24 cellular contexts compared by ENCODE assay signal in genomic region chr1:230314142-230314470, GRCh38.
DNase-seq lines count a peak whose midpoint lies in the region; ATAC-seq and TF ChIP-seq lines count a peak whose summit lies in the region.
"Had no signal": no experiment of that assay in that cellular context is flagged by ENCODE, and none has a peak within 500 bp of the region (broad histone marks: within the 10 kb centered on the region; RNA-seq: fewer than 3 reads in every experiment).

No MANE protein-coding gene starts in this region.

- peaks cover 8% of the 10 kb centered on the region in 2 donors for H3K27me3 Mint-ChIP-seq in natural killer cell treated with Interleukin-12 subunit alpha and Interleukin-12 subunit beta and Interleukin-15 and Interleukin-18, amount 100 ng/mL, for 72 hours
- H3K27me3 Mint-ChIP-seq in natural killer cell (ENCODE audit: low read depth in 2 of 2) (peaks cover 0 to 7% of the 10 kb centered on the region in 2 donors), GM23338 (ENCODE audit: insufficient read depth, low read depth, poor library complexity) (peaks cover 7% of the 10 kb centered on the region)
- no peaks in the 10 kb centered on the region for H3K27me3 Mint-ChIP-seq in activated CD8-positive, alpha-beta T cell treated with anti-CD3 and anti-CD28 coated beads, Interleukin-2, amount 10 ng/mL, durations not matched to agents 7 days and 5 days (ENCODE audit: low read depth)
- H3K27me3 Mint-ChIP-seq: CD4-positive, alpha-beta T cell had no signal

- H3K4me3 ChIP-seq in sigmoid colon, result no peak overlapping the region
- no peak overlapping the region for H3K4me3 ChIP-seq in GM23338
- H3K4me3 ChIP-seq: A549; BLaER1 treated with 17β-estradiol and CSF1 and Interleukin-3, amounts not matched to agents 10 nM and 100 nM; GM12878; GM23248 had no signal

- H3F3A ChIP-seq in GM23338 (replicated peaks; ENCODE audit: low read depth), result no peaks in the 10 kb centered on the region

- H3K4me2 ChIP-seq in GM23338, result no peak overlapping the region
- H3K4me2 ChIP-seq: A549; BLaER1 treated with 17β-estradiol and CSF1 and Interleukin-3, amounts not matched to agents 10 nM and 100 nM had no signal

- no peaks in the 10 kb centered on the region for H3K79me2 ChIP-seq in GM23338 (replicated peaks; ENCODE audit: insufficient read depth)

- no peak for ATAC-seq in natural killer cell treated with Interleukin-12 subunit alpha and Interleukin-12 subunit beta and Interleukin-15 and Interleukin-18, amount 100 ng/mL, for 72 hours
- ATAC-seq in natural killer cell (no peak), GM23338 (no peak), HG03108 (IDR thresholded peaks at IDR 0.05; ENCODE audit: unreplicated experiment) (no peak)
- ATAC-seq in activated CD8-positive, alpha-beta T cell treated with anti-CD3 and anti-CD28 coated beads, Interleukin-2, amount 10 ng/mL, durations not matched to agents 7 days and 5 days, result no peak
- ATAC-seq: A549, GM12878, HCT116 had no signal

- H3K4me3 Mint-ChIP-seq in natural killer cell treated with Interleukin-12 subunit alpha and Interleukin-12 subunit beta and Interleukin-15 and Interleukin-18, amount 100 ng/mL, for 72 hours, result no peak overlapping the region
- H3K4me3 Mint-ChIP-seq in natural killer cell (no peak overlapping the region), GM23338 (no peak overlapping the region)
- no peak overlapping the region for H3K4me3 Mint-ChIP-seq in activated CD8-positive, alpha-beta T cell treated with anti-CD3 and anti-CD28 coated beads, Interleukin-2, amount 10 ng/mL, durations not matched to agents 7 days and 5 days
- H3K4me3 Mint-ChIP-seq: CD14-positive monocyte; CD4-positive, alpha-beta T cell; CD8-positive, alpha-beta memory T cell; H9 had no signal

- POLR2A ChIA-PET in activated CD8-positive, alpha-beta T cell treated with anti-CD3 and anti-CD28 coated beads, Interleukin-2, amount 10 ng/mL, durations not matched to agents 7 days and 5 days (lab: Charles Lee), result no interaction called here

- no peak overlapping the region for H2AFZ ChIP-seq in GM23338
- H2AFZ ChIP-seq: GM23248 had no signal

- intact Hi-C loops in natural killer cell (cut with micrococcal nuclease), result no loop called here
- intact Hi-C loops in sigmoid colon (cut with DNase I), result loop anchor here (5.0 kb wide), 1 partner anchor 247 kb away; the partner anchor contains the start of gene GALNT2

- no peak for TF ChIP-seq EP300 in sigmoid colon (IDR thresholded peaks at IDR 0.05)

- H3K4me1 Mint-ChIP-seq in natural killer cell treated with Interleukin-12 subunit alpha and Interleukin-12 subunit beta and Interleukin-15 and Interleukin-18, amount 100 ng/mL, for 72 hours (ENCODE audit: low read depth in 2 of 2), result peaks cover 2 to 5% of the 10 kb centered on the region in 2 donors
- H3K4me1 Mint-ChIP-seq in natural killer cell (peaks cover 5% of the 10 kb centered on the region in 2 donors), GM23338 (peaks cover 4% of the 10 kb centered on the region; the same call in 1 of the 3 replicates)
- H3K4me1 Mint-ChIP-seq in activated CD8-positive, alpha-beta T cell treated with anti-CD3 and anti-CD28 coated beads, Interleukin-2, amount 10 ng/mL, durations not matched to agents 7 days and 5 days (ENCODE audit: low read depth), result peaks cover 2% of the 10 kb centered on the region

- H3K9me3 ChIP-seq in sigmoid colon, result no peaks in the 10 kb centered on the region
- H3K9me3 ChIP-seq: A549; BE2C; BLaER1 treated with 17β-estradiol and CSF1 and Interleukin-3, amounts not matched to agents 10 nM and 100 nM had no signal

- H3K9me3 Mint-ChIP-seq in natural killer cell treated with Interleukin-12 subunit alpha and Interleukin-12 subunit beta and Interleukin-15 and Interleukin-18, amount 100 ng/mL, for 72 hours, result no peaks in the 10 kb centered on the region
- H3K9me3 Mint-ChIP-seq in natural killer cell (no peaks in the 10 kb centered on the region), GM23338 (no peaks in the 10 kb centered on the region; the same call in 2 of the 3 replicates)
- no peaks in the 10 kb centered on the region for H3K9me3 Mint-ChIP-seq in activated CD8-positive, alpha-beta T cell treated with anti-CD3 and anti-CD28 coated beads, Interleukin-2, amount 10 ng/mL, durations not matched to agents 7 days and 5 days (ENCODE audit: insufficient read depth)
- H3K9me3 Mint-ChIP-seq: CD14-positive monocyte; CD4-positive, alpha-beta T cell; CD8-positive, alpha-beta memory T cell; H9 had no signal

- WGBS in sigmoid colon, 2 donors, result 84 to 89% methylated on average over 8 of the region's 8 CpGs

- H3K36me3 ChIP-seq in sigmoid colon (no peaks in the 10 kb centered on the region), GM23338 (ENCODE audit: insufficient read depth) (no peaks in the 10 kb centered on the region)
- H3K36me3 ChIP-seq: BE2C; BLaER1 treated with 17β-estradiol and CSF1 and Interleukin-3, amounts not matched to agents 10 nM and 100 nM had no signal

- H3K27me3 ChIP-seq in layer of hippocampus (ENCODE audit: control insufficient read depth, insufficient read depth, low read length) (no peaks in the 10 kb centered on the region), sigmoid colon (no peaks in the 10 kb centered on the region), GM23338 (ENCODE audit: insufficient read depth) (no peaks in the 10 kb centered on the region)
- H3K27me3 ChIP-seq: BE2C; BLaER1 treated with 17β-estradiol and CSF1 and Interleukin-3, amounts not matched to agents 10 nM and 100 nM had no signal

- TF ChIP-seq CTCF in natural killer cell (IDR thresholded peaks at IDR 0.05), result no peak
- TF ChIP-seq CTCF in sigmoid colon (IDR thresholded peaks at IDR 0.05), result no peak
- no peak for TF ChIP-seq CTCF in GM23338 (conservative IDR thresholded peaks at IDR 0.05; ENCODE audit: low read depth in 2 of 2)

- H3K27ac Mint-ChIP-seq in natural killer cell treated with Interleukin-12 subunit alpha and Interleukin-12 subunit beta and Interleukin-15 and Interleukin-18, amount 100 ng/mL, for 72 hours, result no peak overlapping the region
- H3K27ac Mint-ChIP-seq in natural killer cell (no peak overlapping the region), GM23338 (no peak overlapping the region)
- no peak overlapping the region for H3K27ac Mint-ChIP-seq in activated CD8-positive, alpha-beta T cell treated with anti-CD3 and anti-CD28 coated beads, Interleukin-2, amount 10 ng/mL, durations not matched to agents 7 days and 5 days
- H3K27ac Mint-ChIP-seq: CD14-positive monocyte; CD4-positive, alpha-beta T cell; CD8-positive, alpha-beta memory T cell had no signal

- TF ChIP-seq POLR2A in sigmoid colon (IDR thresholded peaks at IDR 0.05), result no peak

- no peaks in the 10 kb centered on the region for H4K20me1 ChIP-seq in GM23338 (replicated peaks; ENCODE audit: insufficient read depth)
- H4K20me1 ChIP-seq: BLaER1 treated with 17β-estradiol and CSF1 and Interleukin-3, amounts not matched to agents 10 nM and 100 nM had no signal

- peaks cover 0 to 2% (median 0%) of the 10 kb centered on the region in 4 donors for H3K4me1 ChIP-seq in sigmoid colon
- no peaks in the 10 kb centered on the region for H3K4me1 ChIP-seq in GM23338 (ENCODE audit: insufficient read depth)
- H3K4me1 ChIP-seq: A549, BE2C had no signal

- peak; percentile 38 for DNase-seq in natural killer cell treated with Interleukin-12 subunit alpha and Interleukin-12 subunit beta and Interleukin-15 and Interleukin-18, amount 100 ng/mL, for 72 hours (ENCODE audit: low spot score)
- no peak for DNase-seq in natural killer cell
- DNase-seq in sigmoid colon, result peak; percentile 32
- no peak for DNase-seq in GM23338 (ENCODE audit: low spot score)
- DNase-seq in activated CD8-positive, alpha-beta T cell treated with anti-CD3 and anti-CD28 coated beads, Interleukin-2, amount 10 ng/mL, durations not matched to agents 7 days and 5 days, result no peak
- DNase-seq: 8988T; ACHN; AML-193; BE2C; CD4-positive, alpha-beta T cell; DMS 273 treated with DMSO at 0.1 percent for 48 hours; DMS79; EL; GDM1; GM23248; H9 had no signal

- CTCF ChIA-PET in activated CD8-positive, alpha-beta T cell treated with anti-CD3 and anti-CD28 coated beads, Interleukin-2, amount 10 ng/mL, durations not matched to agents 7 days and 5 days (lab: Charles Lee), result interaction anchor here (0.9 to 1.4 kb wide), 2 partner anchors 9 to 653 kb away, joined by 4 to 6 read pairs; no protein-coding TSS in a partner anchor

- H3K9me2 ChIP-seq in GM23338 (ENCODE audit: insufficient read depth), result no peaks in the 10 kb centered on the region

- H3K27ac ChIP-seq in layer of hippocampus (ENCODE audit: low read depth, low read length), result peak overlapping the region; percentile 9
- no peak overlapping the region for H3K27ac ChIP-seq in sigmoid colon
- H3K27ac ChIP-seq in GM23338 (ENCODE audit: low read depth), result no peak overlapping the region
- H3K27ac ChIP-seq: A549; BLaER1 treated with 17β-estradiol and CSF1 and Interleukin-3, amounts not matched to agents 10 nM and 100 nM; GM23248 had no signal

- no peaks in the 10 kb centered on the region for H3K36me3 Mint-ChIP-seq in natural killer cell treated with Interleukin-12 subunit alpha and Interleukin-12 subunit beta and Interleukin-15 and Interleukin-18, amount 100 ng/mL, for 72 hours
- H3K36me3 Mint-ChIP-seq in natural killer cell, result no peaks in the 10 kb centered on the region
- H3K36me3 Mint-ChIP-seq in GM23338 (ENCODE audit: low read depth), result no peaks in the 10 kb centered on the region
- no peaks in the 10 kb centered on the region for H3K36me3 Mint-ChIP-seq in activated CD8-positive, alpha-beta T cell treated with anti-CD3 and anti-CD28 coated beads, Interleukin-2, amount 10 ng/mL, durations not matched to agents 7 days and 5 days (ENCODE audit: low read depth)
- H3K36me3 Mint-ChIP-seq: CD14-positive monocyte; CD8-positive, alpha-beta memory T cell had no signal

TF ChIP-seq in GM23338, 12 proteins besides CTCF, POLR2A, EP300 and RAD21 (continues in another document):
- TF ChIP-seq ZNF114 (CRISPR knock-in tag; IDR thresholded peaks at IDR 0.05), result no peak

Comparison
In these comparisons a context has a peak if more than half of its experiments do, and no peak if none do; other contexts are left out.
1. DNase-seq: peak in natural killer cell treated with Interleukin-12 subunit alpha and Interleukin-12 subunit beta and Interleukin-15 and Interleukin-18, amount 100 ng/mL, for 72 hours (single experiment) and sigmoid colon (single experiment); none in natural killer cell (single experiment), GM23338 (single experiment) and activated CD8-positive, alpha-beta T cell treated with anti-CD3 and anti-CD28 coated beads, Interleukin-2, amount 10 ng/mL, durations not matched to agents 7 days and 5 days (single experiment).